Comparison of ENCODE assay signal across 1 cellular context in the genomic region with DNA sequence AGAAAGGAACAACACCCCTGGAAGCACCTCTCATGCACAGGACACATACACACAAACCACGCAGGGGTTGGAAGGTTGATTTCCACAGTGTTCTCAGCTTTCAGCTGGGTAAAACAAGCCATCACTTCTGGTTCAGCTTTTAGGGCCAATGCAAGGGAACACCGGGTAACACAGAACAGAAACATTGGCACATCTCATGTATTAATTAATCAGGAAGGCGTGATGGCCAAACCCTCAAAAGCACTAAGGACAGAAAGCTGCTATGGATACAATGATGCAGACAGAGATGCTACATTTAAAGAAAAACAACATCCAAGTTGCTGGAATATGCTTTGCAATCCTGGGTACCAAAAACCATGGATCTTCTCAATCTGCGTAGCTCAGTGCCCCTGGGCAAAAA.
TF ChIP-seq lines count a peak whose summit lies in the region.

No MANE protein-coding gene starts in this region.

TF ChIP-seq in SK-N-SH treated with all-trans-retinoic acid at 6 μM for 48 hours, 23 proteins besides CTCF, POLR2A, EP300 and RAD21 (continued from another document):
- TF ChIP-seq CSDC2 (CRISPR knock-in tag; IDR thresholded peaks at IDR 0.05) (no peak), RARB (CRISPR knock-in tag; IDR thresholded peaks at IDR 0.05) (no peak)
